10 cellular contexts compared by ENCODE assay signal in the genomic region with DNA sequence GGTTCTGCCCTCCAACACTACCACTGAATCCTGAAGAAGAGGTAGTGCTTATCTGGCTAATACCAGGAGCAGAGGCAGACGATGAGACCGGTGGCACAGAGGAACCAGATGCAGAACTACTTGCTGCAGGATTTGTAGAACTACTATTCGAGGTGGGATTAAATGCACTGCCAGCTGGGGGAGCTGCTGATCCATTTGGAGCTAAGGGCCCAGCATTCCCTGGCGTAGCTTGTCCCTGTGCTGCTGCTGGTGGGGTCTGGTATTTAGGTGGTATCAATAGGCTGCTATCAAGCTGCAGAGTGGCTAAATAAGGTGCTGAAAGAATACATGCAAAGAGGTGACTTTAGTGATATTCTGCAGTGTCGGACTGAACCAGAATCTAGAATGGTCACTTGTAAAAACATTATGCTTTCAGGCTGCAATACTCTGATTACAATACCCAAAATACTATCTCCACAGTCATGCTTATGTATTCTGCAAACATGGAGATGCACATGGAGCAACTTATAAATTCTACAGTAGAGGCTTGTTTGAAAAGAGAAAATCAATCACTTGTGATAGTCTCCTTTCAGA.
A peak's percentile ranks its signal among the peaks of the same experiment; 100 is the strongest.
DNase-seq lines count a peak whose midpoint lies in the region; ATAC-seq and TF ChIP-seq lines count a peak whose summit lies in the region.
"Had no signal": no experiment of that assay in that cellular context is flagged by ENCODE, and none has a peak within 500 bp of the region (broad histone marks: within the 10 kb centered on the region; RNA-seq: fewer than 3 reads in every experiment).

No MANE protein-coding gene starts in this region.

- H3K4me1 Mint-ChIP-seq in activated CD8-positive, alpha-beta T cell treated with anti-CD3 and anti-CD28 coated beads for 36 hours (ENCODE audit: low read depth): peaks cover under 1% of the 10 kb centered on the region
- H3K4me1 Mint-ChIP-seq in activated CD8-positive, alpha-beta T cell treated with anti-CD3 and anti-CD28 coated beads, Interleukin-2, amount 10 ng/mL, durations not matched to agents 7 days and 5 days (ENCODE audit: low read depth): peaks cover 9% of the 10 kb centered on the region
- peaks cover 31% of the 10 kb centered on the region for H3K4me1 Mint-ChIP-seq in chondrocyte (ENCODE audit: low read depth)
- H3K4me1 Mint-ChIP-seq in progenitor cell of endocrine pancreas (ENCODE audit: low read depth): no peaks in the 10 kb centered on the region

- CTCF ChIA-PET in activated CD8-positive, alpha-beta T cell treated with anti-CD3 and anti-CD28 coated beads for 36 hours (lab: Charles Lee): interaction anchor here (0.7 to 2.0 kb wide), 5 partner anchors 11 to 725 kb away, joined by 3 to 10 read pairs (median 3); no protein-coding TSS in a partner anchor
- CTCF ChIA-PET in activated CD8-positive, alpha-beta T cell treated with anti-CD3 and anti-CD28 coated beads, Interleukin-2, amount 10 ng/mL, durations not matched to agents 7 days and 5 days (lab: Charles Lee): interaction anchor here (0.9 to 1.0 kb wide), 3 partner anchors 10 to 726 kb away, joined by 3 read pairs; no protein-coding TSS in a partner anchor

- intact Hi-C loops in activated CD8-positive, alpha-beta T cell treated with anti-CD3 and anti-CD28 coated beads for 36 hours (cut with micrococcal nuclease): no loop called here

- no peak overlapping the region for H2AFZ ChIP-seq in Karpas-422 (ENCODE audit: low read length)

- no peak overlapping the region for H3K27ac Mint-ChIP-seq in activated CD8-positive, alpha-beta T cell treated with anti-CD3 and anti-CD28 coated beads for 36 hours
- H3K27ac Mint-ChIP-seq in activated CD8-positive, alpha-beta T cell treated with anti-CD3 and anti-CD28 coated beads, Interleukin-2, amount 10 ng/mL, durations not matched to agents 7 days and 5 days: no peak overlapping the region
- H3K27ac Mint-ChIP-seq in chondrocyte (ENCODE audit: unreplicated experiment) (no peak overlapping the region), progenitor cell of endocrine pancreas (no peak overlapping the region)

- no peak overlapping the region for H3K4me2 ChIP-seq in Karpas-422 (ENCODE audit: low read depth, low read length, poor library complexity, severe bottlenecking)

- peak; percentile 32 for TF ChIP-seq CTCF in activated CD8-positive, alpha-beta T cell treated with anti-CD3 and anti-CD28 coated beads for 36 hours (IDR thresholded peaks at IDR 0.05)
- TF ChIP-seq CTCF in chondrocyte (IDR thresholded peaks at IDR 0.05) (peak; percentile 65), progenitor cell of endocrine pancreas (IDR thresholded peaks at IDR 0.05; ENCODE audit: unreplicated experiment) (peak; percentile 32)

- no peaks in the 10 kb centered on the region for H3K36me3 ChIP-seq in Karpas-422 (ENCODE audit: insufficient read depth, low read length)

- no peak overlapping the region for H3K4me3 ChIP-seq in Karpas-422 (ENCODE audit: low read length)

- no peaks in the 10 kb centered on the region for H3K27me3 ChIP-seq in Karpas-422 (ENCODE audit: low read length)

- DNase-seq in activated CD8-positive, alpha-beta T cell treated with anti-CD3 and anti-CD28 coated beads for 36 hours: peak; percentile 13
- no peak for DNase-seq in activated CD8-positive, alpha-beta T cell treated with anti-CD3 and anti-CD28 coated beads, Interleukin-2, amount 10 ng/mL, durations not matched to agents 7 days and 5 days
- DNase-seq in Karpas-422 (peak; percentile 53), chondrocyte (ENCODE audit: low spot score) (no peak), progenitor cell of endocrine pancreas (ENCODE audit: low spot score, unreplicated experiment) (no peak)
- DNase-seq: left ventricle myocardium superior, NCI-H1694 had no signal

- no peaks in the 10 kb centered on the region for H4K20me1 ChIP-seq in Karpas-422 (ENCODE audit: insufficient read depth, low read depth, low read length)

- POLR2A ChIA-PET in activated CD8-positive, alpha-beta T cell treated with anti-CD3 and anti-CD28 coated beads for 36 hours (lab: Charles Lee): interaction anchor here (0.5 kb wide), 1 partner anchor 634 kb away, joined by 4 read pairs; no protein-coding TSS in a partner anchor
- POLR2A ChIA-PET in activated CD8-positive, alpha-beta T cell treated with anti-CD3 and anti-CD28 coated beads, Interleukin-2, amount 10 ng/mL, durations not matched to agents 7 days and 5 days (lab: Charles Lee): interaction anchor here (0.7 kb wide), 1 partner anchor 690 kb away, joined by 3 read pairs; no protein-coding TSS in a partner anchor

- H3K79me2 ChIP-seq in Karpas-422 (ENCODE audit: low read length): no peaks in the 10 kb centered on the region

- H3K4me1 ChIP-seq in Karpas-422 (ENCODE audit: low read length): peaks cover 9% of the 10 kb centered on the region

- no peak for ATAC-seq in activated CD8-positive, alpha-beta T cell treated with anti-CD3 and anti-CD28 coated beads for 36 hours
- ATAC-seq in activated CD8-positive, alpha-beta T cell treated with anti-CD3 and anti-CD28 coated beads, Interleukin-2, amount 10 ng/mL, durations not matched to agents 7 days and 5 days: no peak
- ATAC-seq in GM21360 (IDR thresholded peaks at IDR 0.05; ENCODE audit: unreplicated experiment) (no peak), GM19397 (IDR thresholded peaks at IDR 0.05; ENCODE audit: unreplicated experiment) (no peak), HG02981 (IDR thresholded peaks at IDR 0.05; ENCODE audit: unreplicated experiment) (no peak)
- ATAC-seq: left ventricle myocardium superior had no signal

- no peaks in the 10 kb centered on the region for H3K9me3 ChIP-seq in Karpas-422 (ENCODE audit: low read length)

- H3K36me3 Mint-ChIP-seq in activated CD8-positive, alpha-beta T cell treated with anti-CD3 and anti-CD28 coated beads for 36 hours (ENCODE audit: low read depth): peaks cover 7% of the 10 kb centered on the region
- H3K36me3 Mint-ChIP-seq in activated CD8-positive, alpha-beta T cell treated with anti-CD3 and anti-CD28 coated beads, Interleukin-2, amount 10 ng/mL, durations not matched to agents 7 days and 5 days (ENCODE audit: low read depth): peaks cover 38% of the 10 kb centered on the region
- peaks cover 23% of the 10 kb centered on the region for H3K36me3 Mint-ChIP-seq in chondrocyte (ENCODE audit: low read depth)
- peaks cover 19% of the 10 kb centered on the region for H3K36me3 Mint-ChIP-seq in progenitor cell of endocrine pancreas (ENCODE audit: insufficient read depth)

- H3K9me2 ChIP-seq in Karpas-422 (replicated peaks; ENCODE audit: insufficient read depth, low read length): no peaks in the 10 kb centered on the region

- H3K27ac ChIP-seq in Karpas-422 (ENCODE audit: low read length): no peak overlapping the region

- H3K9me3 Mint-ChIP-seq in activated CD8-positive, alpha-beta T cell treated with anti-CD3 and anti-CD28 coated beads for 36 hours: no peaks in the 10 kb centered on the region
- no peaks in the 10 kb centered on the region for H3K9me3 Mint-ChIP-seq in activated CD8-positive, alpha-beta T cell treated with anti-CD3 and anti-CD28 coated beads, Interleukin-2, amount 10 ng/mL, durations not matched to agents 7 days and 5 days (ENCODE audit: insufficient read depth)
- H3K9me3 Mint-ChIP-seq in chondrocyte (ENCODE audit: low read depth): no peaks in the 10 kb centered on the region
- no peaks in the 10 kb centered on the region for H3K9me3 Mint-ChIP-seq in progenitor cell of endocrine pancreas (ENCODE audit: low read depth)

- H3K27me3 Mint-ChIP-seq in activated CD8-positive, alpha-beta T cell treated with anti-CD3 and anti-CD28 coated beads for 36 hours: no peaks in the 10 kb centered on the region
- no peaks in the 10 kb centered on the region for H3K27me3 Mint-ChIP-seq in activated CD8-positive, alpha-beta T cell treated with anti-CD3 and anti-CD28 coated beads, Interleukin-2, amount 10 ng/mL, durations not matched to agents 7 days and 5 days (ENCODE audit: low read depth)
- H3K27me3 Mint-ChIP-seq in chondrocyte (ENCODE audit: low read depth) (no peaks in the 10 kb centered on the region), progenitor cell of endocrine pancreas (no peaks in the 10 kb centered on the region)

- no peak overlapping the region for H3K4me3 Mint-ChIP-seq in activated CD8-positive, alpha-beta T cell treated with anti-CD3 and anti-CD28 coated beads for 36 hours
- H3K4me3 Mint-ChIP-seq in activated CD8-positive, alpha-beta T cell treated with anti-CD3 and anti-CD28 coated beads, Interleukin-2, amount 10 ng/mL, durations not matched to agents 7 days and 5 days: no peak overlapping the region
- no peak overlapping the region for H3K4me3 Mint-ChIP-seq in chondrocyte (ENCODE audit: unreplicated experiment)
- no peak overlapping the region for H3K4me3 Mint-ChIP-seq in progenitor cell of endocrine pancreas (ENCODE audit: low read depth)

- no peak overlapping the region for H3K9ac ChIP-seq in Karpas-422 (ENCODE audit: low read length)

Comparison
In these comparisons a context has a peak if more than half of its experiments do, and no peak if none do; other contexts are left out.
1. DNase-seq: peak in activated CD8-positive, alpha-beta T cell treated with anti-CD3 and anti-CD28 coated beads for 36 hours (single experiment) and Karpas-422 (single experiment); none in activated CD8-positive, alpha-beta T cell treated with anti-CD3 and anti-CD28 coated beads, Interleukin-2, amount 10 ng/mL, durations not matched to agents 7 days and 5 days (single experiment), chondrocyte (single experiment) and progenitor cell of endocrine pancreas (single experiment).
2. Peak in every context shown above with its lines, with median percentiles within 50 percentile points of each other: CTCF ChIP-seq.